In genomic region chr13:100588350-100589177, GRCh38 we compare ENCODE assay signal across 8 cellular contexts. TPM values are rescaled to one million over a fixed set of nuclear protein-coding genes. Genes with fewer than 3 reads are reported as not detected.
DNase-seq lines count a peak whose midpoint lies in the region; ATAC-seq lines count a peak whose summit lies in the region.

TSS of gene GGACT (minus strand) at chr13:100588789. CDS start at chr13:100532591, 56,198 bp downstream.

- ATAC-seq in GM18508 (IDR thresholded peaks at IDR 0.05; ENCODE audit: insufficient read depth, unreplicated experiment) (peak; percentile 82), HG02973 (IDR thresholded peaks at IDR 0.05; ENCODE audit: unreplicated experiment) (peak; percentile 98)

- DNase-seq in AG08395 (ENCODE audit: low spot score) (peak; percentile 81), NCI-H2196 treated with DMSO at 0.1 percent for 48 hours (lab: John Stamatoyannopoulos, UW; ENCODE audit: unreplicated experiment) (peak; percentile 12), ecto neural progenitor cell (ENCODE audit: low spot score) (peak; percentile 84), lung microvascular endothelial cell (ENCODE audit: low read depth in 2 of 2) (peak; percentile 57 to 79)
- DNase-seq in activated CD4-positive, alpha-beta T cell treated with anti-CD3 and anti-CD28 coated beads, Interleukin-2, amount 50 U/mL, for 4 hours, result peak; percentile 74 to 81
- DNase-seq in stimulated activated CD8-positive, alpha-beta memory T cell treated with anti-CD3 and anti-CD28 coated beads, Interleukin-12 subunit alpha, Interleukin-12 subunit beta, amount 100 ng/mL, for 24 hours (ENCODE audit: extremely low read depth), result peak; percentile 66

RNA-seq across cellular contexts. Expression of gene GGACT, which starts in this region (rescaled TPM):
- 2.6 and 3.9 TPM in 2 replicates for total RNA-seq in lung microvascular endothelial cell

Comparison
In these comparisons a context has a peak if more than half of its experiments do, and no peak if none do; other contexts are left out.
1. Peak in every context shown above with its lines: DNase-seq and ATAC-seq.
2. DNase-seq: peak in every context shown above with its lines; median percentile 84 in ecto neural progenitor cell; 81 in AG08395; 78 in activated CD4-positive, alpha-beta T cell treated with anti-CD3 and anti-CD28 coated beads, Interleukin-2, amount 50 U/mL, for 4 hours; 68 in lung microvascular endothelial cell; 66 in stimulated activated CD8-positive, alpha-beta memory T cell treated with anti-CD3 and anti-CD28 coated beads, Interleukin-12 subunit alpha, Interleukin-12 subunit beta, amount 100 ng/mL, for 24 hours; 12 in NCI-H2196 treated with DMSO at 0.1 percent for 48 hours.